In the genomic region with DNA sequence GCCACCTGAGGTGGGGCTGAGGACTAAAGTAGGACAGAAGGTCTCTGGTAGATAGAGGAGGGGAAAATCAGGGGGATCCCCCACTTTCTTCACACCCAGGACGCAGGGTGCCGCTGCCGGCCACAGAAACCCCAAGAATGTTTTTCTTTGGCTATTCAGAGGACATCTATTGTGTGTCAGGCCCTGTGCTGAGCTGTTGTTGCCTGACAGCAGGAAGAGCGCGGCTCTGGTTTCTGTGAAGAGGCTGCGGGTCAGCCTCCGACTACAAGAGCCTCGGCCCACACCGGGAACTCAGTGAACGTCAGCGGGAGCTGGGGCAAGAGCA, we compare ENCODE assay signal across 8 cellular contexts. TPM values are rescaled to one million over a fixed set of nuclear protein-coding genes. Genes with fewer than 3 reads are reported as not detected.
DNase-seq lines count a peak whose midpoint lies in the region; ATAC-seq and TF ChIP-seq lines count a peak whose summit lies in the region.

No MANE protein-coding gene starts in this region.

- H3K27ac ChIP-seq in MM.1S (ENCODE audit: low read length) (peak overlapping the region; percentile 92), left ventricle myocardium inferior (replicated peaks) (peak overlapping the region; percentile 97)

- peak overlapping the region; percentile 87 for H3K9ac ChIP-seq in MM.1S (ENCODE audit: low read length)
- peak overlapping the region; percentile 98 for H3K9ac ChIP-seq in skeletal muscle satellite cell (ENCODE audit: low read depth, low read length)

- no peaks in the 10 kb centered on the region for H4K20me1 ChIP-seq in MM.1S (ENCODE audit: insufficient read depth, low read length)

- H3K27me3 ChIP-seq in MM.1S (replicated peaks; ENCODE audit: insufficient read depth, low read length) = no peaks in the 10 kb centered on the region
- no peaks in the 10 kb centered on the region for H3K27me3 ChIP-seq in left ventricle myocardium inferior (ENCODE audit: low read depth)
- no peaks in the 10 kb centered on the region for H3K27me3 ChIP-seq in skeletal muscle satellite cell (ENCODE audit: control insufficient read depth, insufficient read depth, low read length)

- H3K9me2 ChIP-seq in MM.1S (replicated peaks; ENCODE audit: insufficient read depth, low read length) = no peaks in the 10 kb centered on the region

- H3K79me2 ChIP-seq in MM.1S (ENCODE audit: low read length) = peaks cover 8% of the 10 kb centered on the region

- H3F3A ChIP-seq in MM.1S (ENCODE audit: insufficient read depth, low read length) = peaks cover 59% of the 10 kb centered on the region

- H3K4me3 ChIP-seq in GM12864 (ENCODE audit: low read depth, low read length) (peak overlapping the region; percentile 85), MM.1S (ENCODE audit: low read length) (peak overlapping the region; percentile 91), left ventricle myocardium inferior (peak overlapping the region; percentile 86), skeletal muscle satellite cell (ENCODE audit: low read length) (peak overlapping the region; percentile 91)

- H3K4me2 ChIP-seq in MM.1S (ENCODE audit: low read depth, low read length) (peak overlapping the region; percentile 97), skeletal muscle satellite cell (ENCODE audit: low read length) (peak overlapping the region; percentile 99)

- H2AFZ ChIP-seq in MM.1S (ENCODE audit: low read length) = peak overlapping the region; percentile 72

- DNase-seq in GM12864 (ENCODE audit: low read depth) (peak; percentile 66), MM.1S (peak; percentile 91), left ventricle myocardium inferior (no peak), NOMO-1 treated with DMSO at 0.1 percent for 48 hours (lab: John Stamatoyannopoulos, UW; ENCODE audit: unreplicated experiment) (no peak), COLO668 (lab: John Stamatoyannopoulos, UW; ENCODE audit: unreplicated experiment) (no peak)
- DNase-seq in activated effector memory CD4-positive, alpha-beta T cell treated with Interleukin-2 at 50 U/mL for 16 hours = peak; percentile 62

- H3K4me1 ChIP-seq in MM.1S (ENCODE audit: low read length) (peaks cover 48% of the 10 kb centered on the region), left ventricle myocardium inferior (peaks cover 96% of the 10 kb centered on the region), skeletal muscle satellite cell (ENCODE audit: control insufficient read depth, insufficient read depth, low read length) (peaks cover 40% of the 10 kb centered on the region)

- H3K9me3 ChIP-seq in MM.1S (replicated peaks; ENCODE audit: insufficient read depth, low read length) = no peaks in the 10 kb centered on the region
- H3K9me3 ChIP-seq in left ventricle myocardium inferior (replicated peaks) = no peaks in the 10 kb centered on the region
- H3K9me3 ChIP-seq in skeletal muscle satellite cell (replicated peaks; ENCODE audit: low read length) = no peaks in the 10 kb centered on the region

- TF ChIP-seq CTCF in GM12864 (IDR thresholded peaks at IDR 0.05; ENCODE audit: low read depth, low read length, missing control alignments) (peak; percentile 2), MM.1S (IDR thresholded peaks at IDR 0.05; ENCODE audit: low read length) (no peak), left ventricle myocardium inferior (IDR thresholded peaks at IDR 0.05; ENCODE audit: borderline replicate concordance) (no peak)

- peak; percentile 47 for ATAC-seq in GM21717 (IDR thresholded peaks at IDR 0.05; ENCODE audit: unreplicated experiment)

- no peaks in the 10 kb centered on the region for H3K36me3 ChIP-seq in MM.1S (replicated peaks; ENCODE audit: insufficient read depth, low read length)
- H3K36me3 ChIP-seq in left ventricle myocardium inferior = no peaks in the 10 kb centered on the region
- peaks cover 12% of the 10 kb centered on the region for H3K36me3 ChIP-seq in skeletal muscle satellite cell (ENCODE audit: insufficient read depth, low read length)

- intact Hi-C loops in left ventricle myocardium inferior (cut with micrococcal nuclease) = loop anchor here (5.0 kb wide), 1 partner anchor 90 kb away; a partner anchor contains a TSS

RNA-seq across cellular contexts. Expression of a gene that starts 0.4 kb away (rescaled TPM):
- total RNA-seq in left ventricle myocardium inferior = 5.6 TPM
- 6.6 and 10.1 TPM in 2 replicates for total RNA-seq in skeletal muscle satellite cell (2012; rRNA removed)

RNA-seq across cellular contexts. Expression of a gene that starts 39.1 kb away (rescaled TPM):
- 11.8 TPM for total RNA-seq in left ventricle myocardium inferior
- total RNA-seq in skeletal muscle satellite cell (2012; rRNA removed) = 6.8 and 10.7 TPM in 2 replicates

Comparison
In these comparisons a context has a peak if more than half of its experiments do, and no peak if none do; other contexts are left out.
1. DNase-seq: peak in GM12864 (single experiment), MM.1S (single experiment) and activated effector memory CD4-positive, alpha-beta T cell treated with Interleukin-2 at 50 U/mL for 16 hours (single experiment); none in left ventricle myocardium inferior (single experiment), NOMO-1 treated with DMSO at 0.1 percent for 48 hours (single experiment) and COLO668 (single experiment).
2. Peak in every context shown above with its lines, with median percentiles within 50 percentile points of each other: H3K4me3 ChIP-seq.